Comparison of ENCODE assay signal across 10 cellular contexts in genomic region chr12:89333564-89334252, GRCh38. TPM values are rescaled to one million over a fixed set of nuclear protein-coding genes. Genes with fewer than 3 reads are reported as not detected.
DNase-seq lines count a peak whose midpoint lies in the region; ATAC-seq, FAIRE-seq and TF ChIP-seq lines count a peak whose summit lies in the region.
"Had no signal": no experiment of that assay in that cellular context is flagged by ENCODE, and none has a peak within 500 bp of the region (broad histone marks: within the 10 kb centered on the region; RNA-seq: fewer than 3 reads in every experiment).

No MANE protein-coding gene starts in this region.

- ATAC-seq in GM21360 (IDR thresholded peaks at IDR 0.05; ENCODE audit: unreplicated experiment) (peak; percentile 73), HG03571 (IDR thresholded peaks at IDR 0.05; ENCODE audit: unreplicated experiment) (no peak)

- TF ChIP-seq CTCF in NB4 (IDR thresholded peaks at IDR 0.05; ENCODE audit: low read depth, low read length) = no peak
- no peak for TF ChIP-seq CTCF in fibroblast of villous mesenchyme (IDR thresholded peaks at IDR 0.05; ENCODE audit: insufficient read depth, low read depth, low read length)

- H3K9me3 ChIP-seq in BLaER1 treated with 17β-estradiol and CSF1 and Interleukin-3, amounts not matched to agents 10 nM and 100 nM (replicated peaks in 1 of 11) = peaks cover 16 to 34% (median 25%) of the 10 kb centered on the region in 11 experiments
- H3K9me3 ChIP-seq: tibial artery had no signal

- H4K20me1 ChIP-seq in BLaER1 treated with 17β-estradiol and CSF1 and Interleukin-3, amounts not matched to agents 10 nM and 100 nM = no peaks in the 10 kb centered on the region

- FAIRE-seq in H54 (lab: Jason Lieb, UNC) = no peak

- peak overlapping the region in 4 of 11 experiments; percentile 6 to 54 (median 27); a peak in 5 of 22 replicates for H3K9ac ChIP-seq in BLaER1 treated with 17β-estradiol and CSF1 and Interleukin-3, amounts not matched to agents 10 nM and 100 nM

- H3K27ac ChIP-seq in BLaER1 treated with 17β-estradiol and CSF1 and Interleukin-3, amounts not matched to agents 10 nM and 100 nM = peak overlapping the region in 10 of 11 experiments; percentile 36 to 67 (median 55); a peak in 18 of 22 replicates
- H3K27ac ChIP-seq: tibial artery had no signal

- no peaks in the 10 kb centered on the region for H3K27me3 ChIP-seq in BLaER1 treated with 17β-estradiol and CSF1 and Interleukin-3, amounts not matched to agents 10 nM and 100 nM
- H3K27me3 ChIP-seq: tibial artery had no signal

- peak; percentile 96 for DNase-seq in NB4 (ENCODE audit: low read depth)
- peak; percentile 72 for DNase-seq in fibroblast of villous mesenchyme (ENCODE audit: low read depth)
- no peak for DNase-seq in C1 segment of cervical spinal cord (lab: John Stamatoyannopoulos, UW)
- no peak for DNase-seq in NCI-H187 treated with DMSO at 0.1 percent for 48 hours (lab: John Stamatoyannopoulos, UW)
- DNase-seq in H54 (ENCODE audit: insufficient read length, low spot score) = no peak
- DNase-seq: NCI-H69 had no signal

- peak overlapping the region in 3 of 10 experiments; percentile 9 to 25 (median 15); a peak in 1 of 20 replicates for H3K4me3 ChIP-seq in BLaER1 treated with 17β-estradiol and CSF1 and Interleukin-3, amounts not matched to agents 10 nM and 100 nM
- no peak overlapping the region for H3K4me3 ChIP-seq in NB4 (ENCODE audit: low read depth, low read length)
- H3K4me3 ChIP-seq in fibroblast of villous mesenchyme (ENCODE audit: low read depth, low read length) = no peak overlapping the region
- H3K4me3 ChIP-seq: tibial artery had no signal

- H3K4me1 ChIP-seq in BLaER1 treated with 17β-estradiol and CSF1 and Interleukin-3, amounts not matched to agents 10 nM and 100 nM = peaks cover 11 to 42% (median 23%) of the 10 kb centered on the region in 10 experiments
- H3K4me1 ChIP-seq: tibial artery had no signal

- H3K36me3 ChIP-seq in BLaER1 treated with 17β-estradiol and CSF1 and Interleukin-3, amounts not matched to agents 10 nM and 100 nM = no peaks in the 10 kb centered on the region; a peak in 1 of 22 replicates
- H3K36me3 ChIP-seq: tibial artery had no signal

- peak overlapping the region; percentile 30 to 96 (median 73) for H3K4me2 ChIP-seq in BLaER1 treated with 17β-estradiol and CSF1 and Interleukin-3, amounts not matched to agents 10 nM and 100 nM

- TF ChIP-seq POLR2A in NB4 (IDR thresholded peaks at IDR 0.05; ENCODE audit: extremely low read depth, insufficient read length) = no peak
- TF ChIP-seq POLR2A in H54 (IDR thresholded peaks at IDR 0.05; ENCODE audit: low read depth, low read length) = no peak

RNA-seq across cellular contexts. Expression of gene DUSP6, which starts 18.6 kb away (rescaled TPM):
- total RNA-seq in fibroblast of villous mesenchyme = 68.9 and 75.1 TPM in 2 replicates

Comparison
In these comparisons a context has a peak if more than half of its experiments do, and no peak if none do; other contexts are left out.
1. DNase-seq: peak in NB4 (single experiment) and fibroblast of villous mesenchyme (single experiment); none in C1 segment of cervical spinal cord (0 of 14), NCI-H187 treated with DMSO at 0.1 percent for 48 hours (single experiment) and H54 (single experiment).